In genomic region chr19:1361601-1362384, GRCh38 we compare ENCODE assay signal across 10 cellular contexts. TPM values are rescaled to one million over a fixed set of nuclear protein-coding genes. Genes with fewer than 3 reads are reported as not detected.
DNase-seq lines count a peak whose midpoint lies in the region; ATAC-seq and TF ChIP-seq lines count a peak whose summit lies in the region.
"Had no signal": no experiment of that assay in that cellular context is flagged by ENCODE, and none has a peak within 500 bp of the region (broad histone marks: within the 10 kb centered on the region; RNA-seq: fewer than 3 reads in every experiment).

No MANE protein-coding gene starts in this region.

- H3K4me3 Mint-ChIP-seq in mesothelial cell of epicardium (no peak overlapping the region), CD14-positive monocyte (no peak overlapping the region)

- H3K27me3 Mint-ChIP-seq in mesothelial cell of epicardium (ENCODE audit: low read depth) (no peaks in the 10 kb centered on the region), CD14-positive monocyte (ENCODE audit: low read depth in 3 of 3) (peaks cover 0 to 5% (median 5%) of the 10 kb centered on the region in 3 donors)
- H3K27me3 Mint-ChIP-seq: IgD-negative memory B cell had no signal

- ATAC-seq in GM19324 (IDR thresholded peaks at IDR 0.05; ENCODE audit: low FRiP score, unreplicated experiment), result no peak

- H3K4me3 ChIP-seq in AG04449 (ENCODE audit: low read depth, low read length) (peak overlapping the region; percentile 45), choroid plexus epithelial cell (ENCODE audit: low read depth, low read length) (peak overlapping the region; percentile 51)

- CTCF ChIA-PET in AG04449 (lab: Yijun Ruan, JAX), result interaction anchor here (1.2 kb wide), 1 partner anchor 70 kb away, joined by 3 read pairs; no protein-coding TSS in a partner anchor

- H3K36me3 Mint-ChIP-seq in mesothelial cell of epicardium (peaks cover 34% of the 10 kb centered on the region), CD14-positive monocyte (peaks cover 63 to 79% of the 10 kb centered on the region in 2 donors)

- no peak for TF ChIP-seq CTCF in AG04449 (IDR thresholded peaks at IDR 0.05; ENCODE audit: insufficient read depth, low read length, missing control alignments)
- TF ChIP-seq CTCF in choroid plexus epithelial cell (conservative IDR thresholded peaks at IDR 0.05; ENCODE audit: low read depth, low read length), result no peak
- no peak for TF ChIP-seq CTCF in mesothelial cell of epicardium (IDR thresholded peaks at IDR 0.05; ENCODE audit: unreplicated experiment)
- TF ChIP-seq CTCF in CD14-positive monocyte (IDR thresholded peaks at IDR 0.05), result no peak

- POLR2A ChIA-PET in AG04449 (lab: Yijun Ruan, JAX), result interaction anchor here (1.8 to 2.0 kb wide), 2 partner anchors 21 to 92 kb away, joined by 4 to 6 read pairs; partner anchors contain the start of gene CIRBP

- DNase-seq in AG04449 (ENCODE audit: low read depth, low spot score) (no peak), LHCN-M2 (ENCODE audit: low read depth) (peak; percentile 70), choroid plexus epithelial cell (ENCODE audit: low read depth) (peak; percentile 88), mesothelial cell of epicardium (ENCODE audit: low spot score in 2 of 2, unreplicated experiment in 2 of 2) (no peak), CD14-positive monocyte (ENCODE audit: low spot score) (no peak), COR-L47 (lab: John Stamatoyannopoulos, UW) (no peak)
- no peak for DNase-seq in activated naive CD4-positive, alpha-beta T cell treated with anti-CD3 and anti-CD28 coated beads, Interleukin-2, amount 50 U/mL, for 16 hours
- DNase-seq: SHP77 treated with DMSO at 0.1 percent for 48 hours had no signal

- intact Hi-C loops in CD14-positive monocyte (cut with micrococcal nuclease), result no loop called here

- H3K9me3 Mint-ChIP-seq in mesothelial cell of epicardium, result no peaks in the 10 kb centered on the region
- H3K9me3 Mint-ChIP-seq in CD14-positive monocyte, result no peaks in the 10 kb centered on the region
- H3K9me3 Mint-ChIP-seq: IgD-negative memory B cell had no signal

- H3K4me1 Mint-ChIP-seq in mesothelial cell of epicardium, result peaks cover 24% of the 10 kb centered on the region
- H3K4me1 Mint-ChIP-seq in CD14-positive monocyte, result peaks cover 24% of the 10 kb centered on the region

- H3K27ac Mint-ChIP-seq in mesothelial cell of epicardium, result peak overlapping the region; percentile 71
- peak overlapping the region in 1 of 7 donors; percentile 35 for H3K27ac Mint-ChIP-seq in CD14-positive monocyte
- H3K27ac Mint-ChIP-seq: IgD-negative memory B cell had no signal

RNA-seq across cellular contexts. Expression of gene NDUFS7, which starts 21.9 kb away (rescaled TPM):
- 99.3 and 139 TPM in 2 replicates for total RNA-seq in LHCN-M2 (2014; rRNA removed)
- polyA plus RNA-seq in LHCN-M2 (2012), result 96.5 TPM
- 52.2 to 56.8 TPM (median 55.9 TPM) in 3 replicates for total RNA-seq in mesothelial cell of epicardium
- 100 to 1,000 TPM; 211 to 232 TPM for polyA plus RNA-seq in CD14-positive monocyte

RNA-seq across cellular contexts. Expression of gene GAMT, which starts 39.5 kb away (rescaled TPM):
- total RNA-seq in LHCN-M2 (2014; rRNA removed), result 100 and 110 TPM in 2 replicates
- polyA plus RNA-seq in LHCN-M2 (2012), result 91.4 TPM
- total RNA-seq in mesothelial cell of epicardium, result 41.5 to 44.5 TPM (median 42.6 TPM) in 3 replicates
- under 1 TPM; 0.95 to 0.96 TPM for polyA plus RNA-seq in CD14-positive monocyte

RNA-seq across cellular contexts. Expression of gene DAZAP1, which starts 45.6 kb away (rescaled TPM):
- total RNA-seq in LHCN-M2 (2014; rRNA removed) (74.4 and 82.1 TPM in 2 replicates), mesothelial cell of epicardium (130 to 134 TPM (median 131 TPM) in 3 replicates)
- 70.8 TPM for polyA plus RNA-seq in LHCN-M2 (2012)
- polyA plus RNA-seq in CD14-positive monocyte, result 1 to 10 TPM; 3.3 to 4.2 TPM

Comparison
In these comparisons a context has a peak if more than half of its experiments do, and no peak if none do; other contexts are left out.
1. DNase-seq: peak in LHCN-M2 (single experiment) and choroid plexus epithelial cell (single experiment); none in AG04449 (single experiment), mesothelial cell of epicardium (0 of 2), CD14-positive monocyte (single experiment), COR-L47 (single experiment) and activated naive CD4-positive, alpha-beta T cell treated with anti-CD3 and anti-CD28 coated beads, Interleukin-2, amount 50 U/mL, for 16 hours (single experiment).